Comparison of ENCODE assay signal across 9 cellular contexts in the genomic region with DNA sequence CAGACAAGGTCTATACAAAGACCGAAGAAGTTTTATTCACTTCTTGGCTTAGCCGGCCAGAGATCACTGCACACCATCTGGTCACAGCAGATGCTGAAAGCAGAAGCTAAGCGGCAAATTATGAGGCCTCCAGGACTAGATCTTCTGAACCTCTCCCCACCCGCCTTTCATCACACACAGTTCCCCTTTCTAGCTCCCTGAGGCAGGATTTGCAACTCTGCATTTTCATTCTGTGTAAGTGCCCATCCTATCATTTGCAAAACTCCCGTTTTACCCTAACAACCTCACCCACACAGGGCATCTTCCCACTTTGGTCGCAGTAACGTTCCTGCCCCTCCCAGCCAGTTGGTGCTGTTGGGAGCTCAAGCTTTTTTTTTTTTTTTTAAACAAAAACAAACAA. TPM values are rescaled to one million over a fixed set of nuclear protein-coding genes. Genes with fewer than 3 reads are reported as not detected.
DNase-seq lines count a peak whose midpoint lies in the region; ATAC-seq, FAIRE-seq and TF ChIP-seq lines count a peak whose summit lies in the region.
"Had no signal": no experiment of that assay in that cellular context is flagged by ENCODE, and none has a peak within 500 bp of the region (broad histone marks: within the 10 kb centered on the region; RNA-seq: fewer than 3 reads in every experiment).

No MANE protein-coding gene starts in this region.

- no peak; a peak in 1 of 4 replicates for TF ChIP-seq RAD21 in K562 (CRISPR knock-in tag; conservative IDR thresholded peaks at IDR 0.05 in 1 of 2, IDR thresholded peaks at IDR 0.05 in 1 of 2)

- in situ Hi-C loops in K562 (cut with MboI) = no loop called here

- H3K9ac ChIP-seq in K562 (ENCODE audit: insufficient read depth in 1 of 2, low read depth in 2 of 2, low read length in 2 of 2) = peak overlapping the region in 1 of 2 experiments; percentile 37; a peak in 1 of 4 replicates

- POLR2A ChIA-PET in K562 (lab: Yijun Ruan, JAX) = interaction anchor here (0.5 to 2.1 kb wide), 13 partner anchors 10 to 324 kb away, joined by 3 to 25 read pairs (median 4); a partner anchor contains a TSS

- no peaks in the 10 kb centered on the region for H3K9me1 ChIP-seq in K562 (ENCODE audit: control insufficient read depth, insufficient read depth, low read length)

- H3K9me3 ChIP-seq in K562 (replicated peaks; ENCODE audit: control insufficient read depth, insufficient read depth, low read depth, low read length) = no peaks in the 10 kb centered on the region

- TF ChIP-seq POLR2A in NB4 (IDR thresholded peaks at IDR 0.05; ENCODE audit: extremely low read depth, insufficient read length) = no peak
- no peak for TF ChIP-seq POLR2A in K562 (conservative IDR thresholded peaks at IDR 0.05)

- peak; percentile 13; the same call in 1 of the 2 replicates for TF ChIP-seq EP300 in K562 (IDR thresholded peaks at IDR 0.05; ENCODE audit: low read length)

- intact Hi-C loops in K562 (cut with micrococcal nuclease) (loop anchor here (1.0 kb wide), 1 partner anchor 17 kb away; a partner anchor contains a TSS), sciatic nerve (cut with DNase I) (no loop called here)

- no peaks in the 10 kb centered on the region for H3K27me3 ChIP-seq in K562 (ENCODE audit: control insufficient read depth in 2 of 2, insufficient read depth in 2 of 2, low read length in 2 of 2)

- H2AFZ ChIP-seq in K562 (ENCODE audit: low read depth, low read length) = peak overlapping the region; percentile 91

- ATAC-seq in GM21576 (IDR thresholded peaks at IDR 0.05; ENCODE audit: unreplicated experiment) (peak; percentile 35), K562 (peak; percentile 30), sciatic nerve (peak; percentile 50), GM19452 (IDR thresholded peaks at IDR 0.05; ENCODE audit: unreplicated experiment) (no peak)
- no peak for ATAC-seq in activated CD4-positive, CD25-positive, alpha-beta regulatory T cell treated with anti-CD3 and anti-CD28 coated beads, Interleukin-2, amount 50 U/mL, for 24 hours
- ATAC-seq: naive thymus-derived CD8-positive, alpha-beta T cell had no signal

- H3K4me2 ChIP-seq in K562 (ENCODE audit: insufficient read depth, low read length) = peak overlapping the region; percentile 53

- TF ChIP-seq CTCF in NB4 (IDR thresholded peaks at IDR 0.05; ENCODE audit: low read depth, low read length) = no peak
- no peak for TF ChIP-seq CTCF in K562 (IDR thresholded peaks at IDR 0.05 in 2 of 3, conservative IDR thresholded peaks at IDR 0.05 in 1 of 3; ENCODE audit: insufficient read depth in 2 of 3, low read depth in 1 of 3, low read length in 3 of 3)

- H4K20me1 ChIP-seq in K562 (replicated peaks; ENCODE audit: control insufficient read depth, insufficient read depth, low read length) = no peaks in the 10 kb centered on the region; the same call in 1 of the 2 replicates

- peak overlapping the region; percentile 35 for H3K4me3 ChIP-seq in NB4 (ENCODE audit: low read depth, low read length)
- H3K4me3 ChIP-seq in K562 = no peak overlapping the region

- DNase-seq in EH (ENCODE audit: low read depth) (peak; percentile 26), NB4 (ENCODE audit: low read depth) (peak; percentile 99), K562 (ENCODE audit: extremely low read depth in 1 of 4, low spot score in 3 of 4) (peak; percentile 49 to 82 (median 55)), sciatic nerve (ENCODE audit: low spot score) (no peak), kidney tubule cell (ENCODE audit: low spot score) (no peak)

- CTCF ChIA-PET in K562 (lab: Yijun Ruan, JAX; ENCODE audit: low intra/inter-chr PET ratio) = interaction anchor here (0.7 kb wide), 1 partner anchor 254 kb away, joined by 8 read pairs; no protein-coding TSS in a partner anchor

- peaks cover 21 to 23% of the 10 kb centered on the region in 2 experiments for H3K4me1 ChIP-seq in K562 (replicated peaks in 1 of 2; ENCODE audit: control insufficient read depth in 2 of 2, insufficient read depth in 2 of 2, low read length in 2 of 2)

- peaks cover 1% of the 10 kb centered on the region; the same call in 1 of the 3 replicates for H3K36me3 ChIP-seq in K562 (ENCODE audit: control insufficient read depth, insufficient read depth, low read length)

- FAIRE-seq in K562 (lab: Jason Lieb, UNC) = peak; percentile 74

- WGBS in K562 (ENCODE audit: insufficient coverage, low coverage, missing lambda C conversion rate) = 5% methylated on average over 7 of the region's 7 CpGs

- BruUV-seq in K562 (replicated peaks; lab: Mats Ljungman, UMichigan) = no TSS peak

- H3K27ac ChIP-seq in K562 (ENCODE audit: extremely low read depth, low read depth, low read length) = peak overlapping the region; percentile 51; the same call in 1 of the 3 replicates

- peaks cover 19% of the 10 kb centered on the region for H3K79me2 ChIP-seq in K562 (ENCODE audit: control insufficient read depth, insufficient read depth, low read length)

RNA-seq across cellular contexts. Expression of a gene that starts 3.1 kb away (rescaled TPM):
- 29.1 and 59.2 TPM in 2 replicates for total RNA-seq in K562 (2011; cell fraction: chromatin; rRNA removed; ENCODE audit: low replicate concordance)
- total RNA-seq in K562 (2011; cell fraction: nucleolus; rRNA removed) = 17.2 and 18.4 TPM in 2 replicates
- 56.6 and 101 TPM in 2 replicates for total RNA-seq in K562 (2011; cell fraction: nucleoplasm; rRNA removed)
- total RNA-seq in K562 (2014; rRNA removed) = 53.5 and 60.5 TPM in 2 replicates
- 93.3 and 96.5 TPM in 2 replicates for total RNA-seq in K562 (2014; rRNA removed; fragmentation: Illumina TruSeq; extraction: Trizol)
- 84.6 and 97.7 TPM in 2 replicates for total RNA-seq in K562 (2015; rRNA removed; fragmentation: Illumina TruSeq; extraction: Trizol)
- total RNA-seq in K562 (2021) = 99.2 and 100 TPM in 2 replicates
- polyA plus RNA-seq in K562 (2011; rRNA removed) = 50.4 and 93.1 TPM in 2 replicates
- polyA plus RNA-seq in K562 (2011; cell fraction: cytosol; rRNA removed) = 17.5 and 28.8 TPM in 2 replicates
- polyA plus RNA-seq in K562 (2011; cell fraction: nucleus; rRNA removed) = 14.6 and 15.4 TPM in 2 replicates
- polyA plus RNA-seq in K562 (2012) = 39.7 and 47.2 TPM in 2 replicates
- 52.6 and 60.2 TPM in 2 replicates for polyA plus RNA-seq in K562 (2014; fragmentation: Illumina TruSeq; extraction: Trizol)
- polyA plus RNA-seq in K562 (2014; fragmentation: Nextera tagmentation; extraction: Ambion mirVana) = 10 to 100 TPM; 24.8 to 27.0 TPM
- polyA plus RNA-seq in K562 (2014; rRNA removed) = 46.7 and 57.3 TPM in 2 replicates
- polyA minus RNA-seq in K562 (2011; rRNA and poly(A)+ RNA removed) = 85.7 and 103 TPM in 2 replicates
- 15.6 and 30.0 TPM in 2 replicates for polyA minus RNA-seq in K562 (2011; cell fraction: cytosol; rRNA and poly(A)+ RNA removed)
- polyA minus RNA-seq in K562 (2011; cell fraction: nucleus; rRNA and poly(A)+ RNA removed) = 10.2 and 12.0 TPM in 2 replicates
- 82.7 TPM for total RNA-seq in sciatic nerve

RNA-seq across cellular contexts. Expression of a gene that starts 16.7 kb away (rescaled TPM):
- total RNA-seq in K562 (2011; cell fraction: chromatin; rRNA removed; ENCODE audit: low replicate concordance) = 103 and 165 TPM in 2 replicates
- total RNA-seq in K562 (2011; cell fraction: nucleolus; rRNA removed) = 57.2 and 63.5 TPM in 2 replicates
- total RNA-seq in K562 (2011; cell fraction: nucleoplasm; rRNA removed) = 91.3 and 130 TPM in 2 replicates
- total RNA-seq in K562 (2014; rRNA removed) = 145 and 160 TPM in 2 replicates
- 234 and 297 TPM in 2 replicates for total RNA-seq in K562 (2014; rRNA removed; fragmentation: Illumina TruSeq; extraction: Trizol)
- total RNA-seq in K562 (2015; rRNA removed; fragmentation: Illumina TruSeq; extraction: Trizol) = 110 and 113 TPM in 2 replicates
- 238 and 255 TPM in 2 replicates for total RNA-seq in K562 (2021)
- 219 and 308 TPM in 2 replicates for polyA plus RNA-seq in K562 (2011; rRNA removed)
- 104 and 118 TPM in 2 replicates for polyA plus RNA-seq in K562 (2011; cell fraction: cytosol; rRNA removed)
- 61.1 and 65.9 TPM in 2 replicates for polyA plus RNA-seq in K562 (2011; cell fraction: nucleus; rRNA removed)
- polyA plus RNA-seq in K562 (2012) = 129 and 393 TPM in 2 replicates
- 175 and 209 TPM in 2 replicates for polyA plus RNA-seq in K562 (2014; fragmentation: Illumina TruSeq; extraction: Trizol)
- polyA plus RNA-seq in K562 (2014; fragmentation: Nextera tagmentation; extraction: Ambion mirVana) = 100 to 1,000 TPM; 476 to 520 TPM
- polyA plus RNA-seq in K562 (2014; rRNA removed) = 218 and 221 TPM in 2 replicates
- polyA minus RNA-seq in K562 (2011; rRNA and poly(A)+ RNA removed) = 245 and 259 TPM in 2 replicates
- polyA minus RNA-seq in K562 (2011; cell fraction: cytosol; rRNA and poly(A)+ RNA removed) = 78.1 and 90.0 TPM in 2 replicates
- polyA minus RNA-seq in K562 (2011; cell fraction: nucleus; rRNA and poly(A)+ RNA removed) = 27.5 and 32.1 TPM in 2 replicates
- 18.6 TPM for total RNA-seq in sciatic nerve

RNA-seq across cellular contexts. Expression of a gene that starts 34.0 kb away (rescaled TPM):
- 14.4 and 23.0 TPM in 2 replicates for total RNA-seq in K562 (2011; cell fraction: chromatin; rRNA removed; ENCODE audit: low replicate concordance)
- total RNA-seq in K562 (2011; cell fraction: nucleolus; rRNA removed) = 18.7 and 26.0 TPM in 2 replicates
- total RNA-seq in K562 (2011; cell fraction: nucleoplasm; rRNA removed) = 32.8 and 60.1 TPM in 2 replicates
- total RNA-seq in K562 (2014; rRNA removed) (219 and 255 TPM in 2 replicates), K562 (2014; rRNA removed; fragmentation: Illumina TruSeq; extraction: Trizol) (149 and 159 TPM in 2 replicates), K562 (2015; rRNA removed; fragmentation: Illumina TruSeq; extraction: Trizol) (205 and 206 TPM in 2 replicates), K562 (2021) (164 and 214 TPM in 2 replicates), sciatic nerve (13.0 TPM)
- polyA plus RNA-seq in K562 (2011; rRNA removed) (105 and 175 TPM in 2 replicates), K562 (2014; fragmentation: Illumina TruSeq; extraction: Trizol) (280 and 324 TPM in 2 replicates), K562 (2014; fragmentation: Nextera tagmentation; extraction: Ambion mirVana) (100 to 1,000 TPM; 328 to 385 TPM), K562 (2014; rRNA removed) (352 and 619 TPM in 2 replicates)
- polyA plus RNA-seq in K562 (2011; cell fraction: cytosol; rRNA removed) = 82.7 and 104 TPM in 2 replicates
- polyA plus RNA-seq in K562 (2011; cell fraction: nucleus; rRNA removed) = 23.7 and 24.3 TPM in 2 replicates
- polyA plus RNA-seq in K562 (2012) = 92.8 and 261 TPM in 2 replicates
- polyA minus RNA-seq in K562 (2011; rRNA and poly(A)+ RNA removed) = 19.9 and 35.3 TPM in 2 replicates
- polyA minus RNA-seq in K562 (2011; cell fraction: cytosol; rRNA and poly(A)+ RNA removed) = 13.4 and 28.6 TPM in 2 replicates
- 10.4 and 12.7 TPM in 2 replicates for polyA minus RNA-seq in K562 (2011; cell fraction: nucleus; rRNA and poly(A)+ RNA removed)

Comparison
In these comparisons a context has a peak if more than half of its experiments do, and no peak if none do; other contexts are left out.
1. DNase-seq: peak in EH (single experiment), NB4 (single experiment) and K562 (4 of 4); none in sciatic nerve (single experiment) and kidney tubule cell (single experiment).
2. ATAC-seq: peak in GM21576 (single experiment), K562 (single experiment) and sciatic nerve (single experiment); none in GM19452 (single experiment) and activated CD4-positive, CD25-positive, alpha-beta regulatory T cell treated with anti-CD3 and anti-CD28 coated beads, Interleukin-2, amount 50 U/mL, for 24 hours (0 of 2).